ENCODE assay signal across 13 cellular contexts in genomic region chr10:75971402-75972211, GRCh38.
DNase-seq lines count a peak whose midpoint lies in the region; ATAC-seq and TF ChIP-seq lines count a peak whose summit lies in the region.
"Had no signal": no experiment of that assay in that cellular context is flagged by ENCODE, and none has a peak within 500 bp of the region (broad histone marks: within the 10 kb centered on the region; RNA-seq: fewer than 3 reads in every experiment).

No MANE protein-coding gene starts in this region.

- no peaks in the 10 kb centered on the region for H3K9me2 ChIP-seq in Loucy (replicated peaks; ENCODE audit: low read depth, low read length)

- H3K4me2 ChIP-seq in Loucy (ENCODE audit: low read depth, low read length, poor library complexity, severe bottlenecking): peak overlapping the region; percentile 55

- intact Hi-C loops in dorsolateral prefrontal cortex (cut with DNase I): no loop called here

- H3K79me2 ChIP-seq in Loucy (ENCODE audit: insufficient read depth, low read length): no peaks in the 10 kb centered on the region

- peaks cover 4% of the 10 kb centered on the region for H3K27me3 Mint-ChIP-seq in nephron (ENCODE audit: low read depth)
- H3K27me3 Mint-ChIP-seq: activated B cell treated with CpG ODN at 0.5 μM for 24 hours; dendritic cell treated with granulocyte-macrophage colony-stimulating factor and Interleukin-4, amounts not matched to agents 40 ng/mL and 50 ng/mL, for 4 days had no signal

- H4K20me1 ChIP-seq in Loucy (ENCODE audit: insufficient read depth, low read length, poor library complexity, severe bottlenecking): no peaks in the 10 kb centered on the region

- H3K27ac ChIP-seq in dorsolateral prefrontal cortex: no peak overlapping the region
- H3K27ac ChIP-seq: HL-60 had no signal

- H3K9me3 ChIP-seq in Loucy (ENCODE audit: insufficient read depth, low read depth, low read length): no peaks in the 10 kb centered on the region

- H3F3A ChIP-seq in Loucy (ENCODE audit: low read depth): no peaks in the 10 kb centered on the region

- no peaks in the 10 kb centered on the region for H3K27me3 ChIP-seq in Loucy (ENCODE audit: insufficient read depth, low read length, poor library complexity, severe bottlenecking)
- peaks cover 0 to 54% (median 0%) of the 10 kb centered on the region in 45 donors for H3K27me3 ChIP-seq in dorsolateral prefrontal cortex

- no peak overlapping the region for H3K4me3 Mint-ChIP-seq in nephron
- H3K4me3 Mint-ChIP-seq: activated B cell treated with CpG ODN at 0.5 μM for 24 hours; activated T-helper 1 cell treated with anti-CD3 and anti-CD28 coated beads, Interleukin-12 subunit alpha, Interleukin-12 subunit beta, Interleukin-2, Interleukin-4 antibody, amounts not matched to agents 30 ng/mL and 10 ng/mL and 1 ng/mL, durations not matched to agents 14 hours and 24 hours and 36 hours; dendritic cell treated with granulocyte-macrophage colony-stimulating factor and Interleukin-4, amounts not matched to agents 40 ng/mL and 50 ng/mL, for 4 days had no signal

- H3K36me3 ChIP-seq in Loucy (ENCODE audit: insufficient read depth, low read length): no peaks in the 10 kb centered on the region

- DNase-seq in AG10803 (ENCODE audit: low read depth) (peak; percentile 88), fibroblast of gingiva (ENCODE audit: low read depth) (peak; percentile 79), dorsolateral prefrontal cortex (no peak), HuH-7 (ENCODE audit: low spot score) (no peak)
- DNase-seq: activated B cell treated with CpG ODN at 0.5 μM for 24 hours, NCI-H187 treated with DMSO at 0.1 percent for 48 hours had no signal

- H3K27ac Mint-ChIP-seq in nephron: peak overlapping the region; percentile 7 to 20 (median 11)
- H3K27ac Mint-ChIP-seq: activated B cell treated with CpG ODN at 0.5 μM for 24 hours; activated T-helper 1 cell treated with anti-CD3 and anti-CD28 coated beads, Interleukin-12 subunit alpha, Interleukin-12 subunit beta, Interleukin-2, Interleukin-4 antibody, amounts not matched to agents 30 ng/mL and 10 ng/mL and 1 ng/mL, durations not matched to agents 14 hours and 24 hours and 36 hours; dendritic cell treated with granulocyte-macrophage colony-stimulating factor and Interleukin-4, amounts not matched to agents 40 ng/mL and 50 ng/mL, for 4 days had no signal

- H3K4me1 Mint-ChIP-seq in nephron: peaks cover 26% of the 10 kb centered on the region
- H3K4me1 Mint-ChIP-seq: activated B cell treated with CpG ODN at 0.5 μM for 24 hours had no signal

- no peak overlapping the region for H2AFZ ChIP-seq in Loucy (ENCODE audit: low read length)

- no peak overlapping the region for H3K4me3 ChIP-seq in AG10803 (ENCODE audit: low read length)
- H3K4me3 ChIP-seq in Loucy (ENCODE audit: low read length, poor library complexity, severe bottlenecking): peak overlapping the region; percentile 0
- no peak overlapping the region for H3K4me3 ChIP-seq in dorsolateral prefrontal cortex

- H3K4me1 ChIP-seq in Loucy (ENCODE audit: insufficient read depth, low read length, poor library complexity, severe bottlenecking): peaks cover 26% of the 10 kb centered on the region

- H3K9me3 Mint-ChIP-seq in nephron: no peaks in the 10 kb centered on the region
- H3K9me3 Mint-ChIP-seq: activated B cell treated with CpG ODN at 0.5 μM for 24 hours; activated T-helper 1 cell treated with anti-CD3 and anti-CD28 coated beads, Interleukin-12 subunit alpha, Interleukin-12 subunit beta, Interleukin-2, Interleukin-4 antibody, amounts not matched to agents 30 ng/mL and 10 ng/mL and 1 ng/mL, durations not matched to agents 14 hours and 24 hours and 36 hours; dendritic cell treated with granulocyte-macrophage colony-stimulating factor and Interleukin-4, amounts not matched to agents 40 ng/mL and 50 ng/mL, for 4 days had no signal

- no peak overlapping the region for H3K9ac ChIP-seq in Loucy (ENCODE audit: low read depth, low read length, poor library complexity, severe bottlenecking)

- no peaks in the 10 kb centered on the region for H3K36me3 Mint-ChIP-seq in nephron (ENCODE audit: low read depth)

- TF ChIP-seq CTCF in AG10803 (conservative IDR thresholded peaks at IDR 0.05; ENCODE audit: low read length) (no peak), Loucy (conservative IDR thresholded peaks at IDR 0.05; ENCODE audit: low read length) (no peak), nephron (IDR thresholded peaks at IDR 0.05; ENCODE audit: unreplicated experiment in 3 of 3) (no peak), dorsolateral prefrontal cortex (IDR thresholded peaks at IDR 0.05 in 54 of 56, conservative IDR thresholded peaks at IDR 0.05 in 2 of 56; ENCODE audit: low read depth in 1 of 56, partially characterized antibody in 56 of 56) (no peak)

- ATAC-seq in HG02642 (IDR thresholded peaks at IDR 0.05; ENCODE audit: poor library complexity, unreplicated experiment): no peak
- ATAC-seq in HG02884 (IDR thresholded peaks at IDR 0.05; ENCODE audit: unreplicated experiment): no peak

Comparison
In these comparisons a context has a peak if more than half of its experiments do, and no peak if none do; other contexts are left out.
1. DNase-seq: peak in AG10803 (single experiment) and fibroblast of gingiva (single experiment); none in dorsolateral prefrontal cortex (0 of 10) and HuH-7 (single experiment).